Comparison of ENCODE assay signal across 1 cellular context in the genomic region with DNA sequence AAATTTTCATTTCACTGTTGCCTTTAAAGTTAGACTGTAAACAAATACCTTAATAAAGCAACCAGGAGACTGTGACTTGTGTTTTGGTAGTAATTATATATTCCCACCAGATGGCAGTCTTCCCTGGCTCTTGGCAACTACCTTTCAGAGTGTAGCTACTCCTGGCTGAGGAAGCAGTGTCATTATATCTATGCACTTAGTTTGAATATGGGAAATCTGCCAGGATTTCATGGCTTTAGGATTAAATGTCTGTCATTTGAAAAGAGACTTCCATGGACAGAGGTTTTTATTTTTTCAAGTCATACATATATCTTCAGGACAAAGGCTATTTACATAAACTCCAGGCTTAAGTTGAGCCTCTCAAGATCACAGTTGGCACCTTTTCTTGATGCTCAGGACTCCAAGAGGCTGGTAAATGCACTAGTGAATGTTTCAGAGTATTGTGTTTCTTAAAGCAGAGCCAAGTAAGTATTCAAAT.
TF ChIP-seq lines count a peak whose summit lies in the region.

No MANE protein-coding gene starts in this region.

TF ChIP-seq in IMR-90, 13 proteins besides CTCF, POLR2A, EP300 and RAD21 (continued from another document):
- TF ChIP-seq, protein P1, sequence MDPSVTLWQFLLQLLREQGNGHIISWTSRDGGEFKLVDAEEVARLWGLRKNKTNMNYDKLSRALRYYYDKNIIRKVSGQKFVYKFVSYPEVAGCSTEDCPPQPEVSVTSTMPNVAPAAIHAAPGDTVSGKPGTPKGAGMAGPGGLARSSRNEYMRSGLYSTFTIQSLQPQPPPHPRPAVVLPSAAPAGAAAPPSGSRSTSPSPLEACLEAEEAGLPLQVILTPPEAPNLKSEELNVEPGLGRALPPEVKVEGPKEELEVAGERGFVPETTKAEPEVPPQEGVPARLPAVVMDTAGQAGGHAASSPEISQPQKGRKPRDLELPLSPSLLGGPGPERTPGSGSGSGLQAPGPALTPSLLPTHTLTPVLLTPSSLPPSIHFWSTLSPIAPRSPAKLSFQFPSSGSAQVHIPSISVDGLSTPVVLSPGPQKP (IDR thresholded peaks at IDR 0.05; ENCODE audit: borderline replicate concordance, low read depth, low read length): no peak
- TF ChIP-seq CEBPB (IDR thresholded peaks at IDR 0.05; ENCODE audit: low read depth, low read length): no peak
- no peak for TF ChIP-seq RCOR1 (IDR thresholded peaks at IDR 0.05; ENCODE audit: insufficient replicate concordance, low read length)
- peak; percentile 85 for TF ChIP-seq SMC3 (IDR thresholded peaks at IDR 0.05; ENCODE audit: low read depth, low read length)
